ENCODE assay signal across 16 cellular contexts in the genomic region with DNA sequence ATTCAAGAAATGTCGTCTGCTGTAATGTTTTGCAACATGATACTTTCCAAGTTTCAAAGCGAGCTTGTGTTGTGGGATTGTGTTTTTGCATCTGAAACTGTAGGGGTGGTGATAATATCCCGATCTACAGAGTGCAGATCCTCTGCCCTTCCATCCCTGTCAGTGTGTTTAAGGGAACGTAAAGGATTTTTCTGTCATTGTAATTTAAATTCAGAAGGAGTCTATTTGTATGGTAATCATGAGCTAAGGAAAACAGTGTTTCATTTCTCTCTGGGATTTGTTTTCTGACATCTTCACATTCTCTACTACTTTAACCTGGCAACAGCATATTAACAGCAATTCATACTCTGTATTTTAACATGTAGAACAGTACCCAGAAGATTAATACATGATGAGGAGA.
"Had no signal": no experiment of that assay in that cellular context is flagged by ENCODE, and none has a peak within 500 bp of the region (broad histone marks: within the 10 kb centered on the region; RNA-seq: fewer than 3 reads in every experiment).

No MANE protein-coding gene starts in this region.

- H3K4me3 ChIP-seq: coronary artery, ovary, right atrium auricular region, suprapubic skin, thyroid gland had no signal

- DNase-seq: effector CD4-positive, alpha-beta T cell; foreskin melanocyte; kidney glomerular epithelial cell; mesendoderm; naive B cell; nucleus accumbens; ovary; small intestine; stimulated activated CD4-positive, alpha-beta T cell treated with anti-CD3 and anti-CD28 coated beads, Interleukin-12 subunit alpha, Interleukin-12 subunit beta, amount 100 ng/mL, for 4 hours; stimulated activated naive CD8-positive, alpha-beta T cell treated with anti-CD3 and anti-CD28 coated beads, Interleukin-15, Interleukin-2, amounts not matched to agents 100 U/mL and 50 U/mL, for 24 hours; thyroid gland had no signal

- ATAC-seq: stimulated activated naive CD8-positive, alpha-beta T cell treated with anti-CD3 and anti-CD28 coated beads, Interleukin-15, Interleukin-2, amounts not matched to agents 100 U/mL and 50 U/mL, for 24 hours had no signal

- H3K27ac Mint-ChIP-seq: naive B cell, nephron, type B pancreatic cell had no signal

- H3K36me3 ChIP-seq: ovary, right atrium auricular region, suprapubic skin, thyroid gland had no signal

- H3K4me1 Mint-ChIP-seq: naive B cell had no signal

- H3K27me3 ChIP-seq: ovary, right atrium auricular region, suprapubic skin, thyroid gland had no signal

- H3K9me3 ChIP-seq: ovary, right atrium auricular region, suprapubic skin, thyroid gland had no signal

- H3K9me3 Mint-ChIP-seq: nephron, type B pancreatic cell had no signal

- H3K4me3 Mint-ChIP-seq: naive B cell, nephron, type B pancreatic cell had no signal

- H3K36me3 Mint-ChIP-seq: naive B cell had no signal

- H3K27ac ChIP-seq: coronary artery, ovary, right atrium auricular region, suprapubic skin, thyroid gland had no signal

- H3K4me1 ChIP-seq: right atrium auricular region, suprapubic skin, thyroid gland had no signal

- H3K27me3 Mint-ChIP-seq: naive B cell, type B pancreatic cell had no signal
